Comparison of ENCODE assay signal across 11 cellular contexts in the genomic region with DNA sequence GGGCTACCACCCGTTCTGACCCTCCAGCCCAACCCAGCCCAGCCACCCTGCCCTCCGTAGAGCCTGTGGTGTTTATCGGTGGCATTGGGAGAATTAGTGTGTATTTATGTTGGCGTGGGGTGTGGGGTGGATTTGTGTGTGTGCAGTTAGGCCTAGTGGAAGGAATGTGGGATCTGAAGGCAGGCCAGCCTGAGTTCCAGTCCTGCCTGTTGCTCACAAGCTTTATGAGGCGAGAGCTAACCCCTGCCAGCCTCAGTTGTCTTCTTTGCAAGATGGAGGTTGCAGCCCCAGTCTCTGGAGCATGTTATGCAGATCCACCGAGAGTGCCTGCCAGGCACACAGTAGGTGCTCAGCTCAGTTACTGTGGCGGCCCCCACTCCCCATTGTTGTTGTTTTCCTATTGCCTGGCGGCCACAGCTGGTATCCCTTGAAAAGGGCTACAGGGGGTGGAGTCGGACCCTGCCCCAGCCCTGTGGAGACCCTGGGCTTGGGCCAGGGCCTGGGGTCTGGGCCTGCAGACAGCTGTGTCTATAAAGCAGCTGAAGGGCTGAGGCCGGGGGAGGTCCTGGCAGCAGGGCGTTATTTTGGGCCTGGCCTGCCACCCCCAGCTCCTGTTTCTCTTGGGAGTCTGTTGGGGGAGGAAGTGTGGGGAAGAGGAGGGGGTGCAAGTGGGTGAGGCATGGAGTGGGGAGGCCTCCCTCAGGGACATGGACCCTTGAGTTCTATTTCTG. TPM values are rescaled to one million over a fixed set of nuclear protein-coding genes. Genes with fewer than 3 reads are reported as not detected.
DNase-seq lines count a peak whose midpoint lies in the region; ATAC-seq and TF ChIP-seq lines count a peak whose summit lies in the region.
"Had no signal": no experiment of that assay in that cellular context is flagged by ENCODE, and none has a peak within 500 bp of the region (broad histone marks: within the 10 kb centered on the region; RNA-seq: fewer than 3 reads in every experiment).

No MANE protein-coding gene starts in this region.

- H3K4me1 Mint-ChIP-seq in mesothelial cell of epicardium = peaks cover 46% of the 10 kb centered on the region

- no peaks in the 10 kb centered on the region for H3K9me3 ChIP-seq in esophagus muscularis mucosa

- peak overlapping the region; percentile 90 for H3K27ac ChIP-seq in 22Rv1
- H3K27ac ChIP-seq in KMS-11 = peak overlapping the region; percentile 89
- peak overlapping the region; percentile 10 to 55 (median 38) for H3K27ac ChIP-seq in esophagus muscularis mucosa (replicated peaks in 1 of 4)

- H3K9ac ChIP-seq in KMS-11 = no peak overlapping the region; the same call in 1 of the 2 replicates

- H3K4me1 ChIP-seq in KMS-11 (ENCODE audit: low read depth, poor library complexity, severe bottlenecking) (peaks cover 59% of the 10 kb centered on the region), esophagus muscularis mucosa (peaks cover 30 to 56% (median 49%) of the 10 kb centered on the region in 4 donors)

- DNase-seq in esophagus muscularis mucosa (ENCODE audit: extremely low spot score) (no peak), mesothelial cell of epicardium (ENCODE audit: low spot score in 2 of 2, unreplicated experiment in 2 of 2) (no peak), hypothalamus (lab: John Stamatoyannopoulos, UW) (no peak), head of caudate nucleus (no peak), kidney tubule cell (ENCODE audit: low spot score) (no peak)

- H3K36me3 Mint-ChIP-seq in mesothelial cell of epicardium = peaks cover 14% of the 10 kb centered on the region

- no peaks in the 10 kb centered on the region for H3K27me3 Mint-ChIP-seq in mesothelial cell of epicardium (ENCODE audit: low read depth)

- no peaks in the 10 kb centered on the region for H3K79me2 ChIP-seq in KMS-11 (ENCODE audit: insufficient read depth, low read depth)

- TF ChIP-seq POLR2A in esophagus muscularis mucosa (IDR thresholded peaks at IDR 0.05; ENCODE audit: low read depth) = no peak

- no peak overlapping the region for H3K4me3 Mint-ChIP-seq in mesothelial cell of epicardium
- H3K4me3 Mint-ChIP-seq: activated T-helper 1 cell treated with anti-CD3 and anti-CD28 coated beads, Interleukin-12 subunit alpha, Interleukin-12 subunit beta, Interleukin-2, Interleukin-4 antibody, amounts not matched to agents 30 ng/mL and 10 ng/mL and 1 ng/mL, durations not matched to agents 14 hours and 24 hours and 36 hours; T-helper 1 cell treated with Interleukin-12 subunit alpha and Interleukin-12 subunit beta and Interleukin-4 antibody, amounts not matched to agents 30 μg/mL and 1 μg/mL, for 36 hours had no signal

- ATAC-seq in HG03342 (IDR thresholded peaks at IDR 0.05; ENCODE audit: unreplicated experiment) = no peak

- H3K36me3 ChIP-seq in KMS-11 (ENCODE audit: insufficient read depth) (no peaks in the 10 kb centered on the region), esophagus muscularis mucosa (peaks cover 26 to 38% (median 35%) of the 10 kb centered on the region in 4 donors)

- no peaks in the 10 kb centered on the region for H3K9me3 Mint-ChIP-seq in mesothelial cell of epicardium
- H3K9me3 Mint-ChIP-seq: activated T-helper 1 cell treated with anti-CD3 and anti-CD28 coated beads, Interleukin-12 subunit alpha, Interleukin-12 subunit beta, Interleukin-2, Interleukin-4 antibody, amounts not matched to agents 30 ng/mL and 10 ng/mL and 1 ng/mL, durations not matched to agents 14 hours and 24 hours and 36 hours; T-helper 1 cell treated with Interleukin-12 subunit alpha and Interleukin-12 subunit beta and Interleukin-4 antibody, amounts not matched to agents 30 μg/mL and 1 μg/mL, for 36 hours had no signal

- intact Hi-C loops in esophagus muscularis mucosa (cut with DNase I) = no loop called here
- intact Hi-C loops in head of caudate nucleus (cut with DNase I) = no loop called here

- 63% methylated on average over 11 of the region's 11 CpGs for WGBS in esophagus muscularis mucosa

- no peak overlapping the region; the same call in 1 of the 2 replicates for H3K4me2 ChIP-seq in KMS-11

- H3K27ac Mint-ChIP-seq in mesothelial cell of epicardium = peak overlapping the region; percentile 43
- H3K27ac Mint-ChIP-seq: activated T-helper 1 cell treated with anti-CD3 and anti-CD28 coated beads, Interleukin-12 subunit alpha, Interleukin-12 subunit beta, Interleukin-2, Interleukin-4 antibody, amounts not matched to agents 30 ng/mL and 10 ng/mL and 1 ng/mL, durations not matched to agents 14 hours and 24 hours and 36 hours; T-helper 1 cell treated with Interleukin-12 subunit alpha and Interleukin-12 subunit beta and Interleukin-4 antibody, amounts not matched to agents 30 μg/mL and 1 μg/mL, for 36 hours had no signal

- H3K4me3 ChIP-seq in KMS-11 (IDR thresholded peaks at IDR 0.05; ENCODE audit: insufficient read depth, low read depth, low read length) = no peak overlapping the region
- H3K4me3 ChIP-seq in esophagus muscularis mucosa = no peak overlapping the region

- no peak overlapping the region for H2AFZ ChIP-seq in KMS-11 (ENCODE audit: low read depth)

- no peaks in the 10 kb centered on the region for H3K27me3 ChIP-seq in KMS-11 (ENCODE audit: insufficient read depth, low read depth)
- H3K27me3 ChIP-seq in esophagus muscularis mucosa = no peaks in the 10 kb centered on the region

- no peak for TF ChIP-seq EP300 in esophagus muscularis mucosa (IDR thresholded peaks at IDR 0.05)

- no peaks in the 10 kb centered on the region for H4K20me1 ChIP-seq in KMS-11 (ENCODE audit: insufficient read depth)

- TF ChIP-seq CTCF in 22Rv1 (IDR thresholded peaks at IDR 0.05) (no peak), KMS-11 (conservative IDR thresholded peaks at IDR 0.05; ENCODE audit: low read depth, low read length) (no peak), esophagus muscularis mucosa (IDR thresholded peaks at IDR 0.05) (peak; percentile 17 to 41 (median 25)), mesothelial cell of epicardium (IDR thresholded peaks at IDR 0.05; ENCODE audit: unreplicated experiment) (no peak)

RNA-seq across cellular contexts. Expression of gene ERBB2, which starts 5.1 kb away (rescaled TPM):
- 10 to 100 TPM; 36.8 to 67.7 (median 57.7) TPM for total RNA-seq in esophagus muscularis mucosa
- 141 to 146 TPM (median 142 TPM) in 3 replicates for total RNA-seq in mesothelial cell of epicardium

RNA-seq across cellular contexts. Expression of gene PGAP3, which starts 17.1 kb away (rescaled TPM):
- total RNA-seq in esophagus muscularis mucosa (1 to 10 TPM; 6.2 to 9.4 (median 8.5) TPM), mesothelial cell of epicardium (36.8 to 39.1 TPM (median 37.1 TPM) in 3 replicates)

RNA-seq across cellular contexts. Expression of gene MIEN1, which starts 25.3 kb away (rescaled TPM):
- total RNA-seq in esophagus muscularis mucosa (10 to 100 TPM; 47.0 to 57.3 (median 52.7) TPM), mesothelial cell of epicardium (35.3 to 35.9 TPM (median 35.3 TPM) in 3 replicates)

RNA-seq across cellular contexts. Expression of gene GRB7, which starts 32.8 kb away (rescaled TPM):
- total RNA-seq in esophagus muscularis mucosa (under 1 TPM; 0.23 to 0.83 (median 0.55) TPM), mesothelial cell of epicardium (44.6 to 53.3 TPM (median 46.4 TPM) in 3 replicates)
- total RNA-seq: glomerular endothelial cell had no signal

RNA-seq across cellular contexts. Expression of gene PNMT, which starts 36.7 kb away (rescaled TPM):
- total RNA-seq in esophagus muscularis mucosa (10 to 100 TPM in 3 of 4 donors, 1 to 10 TPM in 1; 9.4 to 14.3 (median 10.6) TPM), mesothelial cell of epicardium (1.7 to 2.1 TPM (median 1.7 TPM) in 3 replicates)
- total RNA-seq: activated T-helper 1 cell treated with anti-CD3 and anti-CD28 coated beads, Interleukin-12 subunit alpha, Interleukin-12 subunit beta, Interleukin-2, Interleukin-4 antibody, amounts not matched to agents 30 ng/mL and 10 ng/mL and 1 ng/mL, durations not matched to agents 14 hours and 24 hours and 36 hours; glomerular endothelial cell had no signal

Comparison
In these comparisons a context has a peak if more than half of its experiments do, and no peak if none do; other contexts are left out.
1. H3K27ac ChIP-seq: peak in every context shown above with its lines; median percentile 90 in 22Rv1; 89 in KMS-11; 38 in esophagus muscularis mucosa.
2. CTCF ChIP-seq: peak in esophagus muscularis mucosa (3 of 3); none in 22Rv1 (single experiment), KMS-11 (single experiment) and mesothelial cell of epicardium (single experiment).